9 cellular contexts compared by ENCODE assay signal in the genomic region with DNA sequence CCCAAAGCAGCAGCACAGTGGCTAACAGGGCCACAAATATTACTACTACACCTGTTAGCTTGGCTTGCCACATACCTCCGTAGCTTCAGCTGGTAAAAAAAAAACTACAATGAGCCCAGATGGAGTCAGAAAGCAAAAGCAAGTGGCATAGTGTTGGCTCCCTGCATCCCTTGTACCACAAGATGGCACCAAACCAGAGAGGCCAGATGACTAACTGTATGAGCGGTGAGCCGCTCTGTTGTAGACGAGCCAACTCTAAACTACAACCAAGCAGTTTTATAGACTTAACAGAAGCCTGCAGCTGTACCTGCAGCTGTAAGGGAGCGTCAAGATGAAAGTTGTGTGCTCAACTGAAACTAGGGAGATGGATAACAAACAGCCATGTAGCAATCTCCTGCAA.
A peak's percentile ranks its signal among the peaks of the same experiment; 100 is the strongest.
DNase-seq lines count a peak whose midpoint lies in the region; ATAC-seq and TF ChIP-seq lines count a peak whose summit lies in the region.
"Had no signal": no experiment of that assay in that cellular context is flagged by ENCODE, and none has a peak within 500 bp of the region (broad histone marks: within the 10 kb centered on the region; RNA-seq: fewer than 3 reads in every experiment).

No MANE protein-coding gene starts in this region.

- no peak overlapping the region for H3K27ac Mint-ChIP-seq in natural killer cell

- no peaks in the 10 kb centered on the region for H3K36me3 ChIP-seq in mucosa of descending colon (ENCODE audit: low read depth)

- no peaks in the 10 kb centered on the region for H3K36me3 Mint-ChIP-seq in natural killer cell

- no peaks in the 10 kb centered on the region for H3K27me3 Mint-ChIP-seq in natural killer cell (ENCODE audit: low read depth in 2 of 2)

- peaks cover 0 to 8% of the 10 kb centered on the region in 2 donors for H3K9me3 Mint-ChIP-seq in natural killer cell

- DNase-seq in ELF-1 (ENCODE audit: low read depth, low spot score), result peak; percentile 46
- DNase-seq in astrocyte of the cerebellum (ENCODE audit: low read depth), result no peak
- peak in 1 of 3 donors; percentile 4 for DNase-seq in mucosa of descending colon
- DNase-seq in natural killer cell, result no peak
- no peak for DNase-seq in NCI-H146 (lab: John Stamatoyannopoulos, UW)
- DNase-seq: stimulated activated CD8-positive, alpha-beta memory T cell treated with anti-CD3 and anti-CD28 coated beads, Interleukin-4, amount 100 ng/mL, for 48 hours had no signal

- H3K4me1 ChIP-seq in mucosa of descending colon (ENCODE audit: low read depth), result no peaks in the 10 kb centered on the region

- no peaks in the 10 kb centered on the region for H3K4me1 Mint-ChIP-seq in natural killer cell

- H3K9me3 ChIP-seq in mucosa of descending colon, result no peaks in the 10 kb centered on the region

- H3K4me3 ChIP-seq in astrocyte of the cerebellum (ENCODE audit: low read depth, low read length) (no peak overlapping the region), mucosa of descending colon (no peak overlapping the region)

- TF ChIP-seq CTCF in astrocyte of the cerebellum (IDR thresholded peaks at IDR 0.05; ENCODE audit: low read depth, low read length, missing control alignments) (peak; percentile 39), mucosa of descending colon (IDR thresholded peaks at IDR 0.05) (no peak), natural killer cell (IDR thresholded peaks at IDR 0.05) (no peak)

- peak; percentile 63 for ATAC-seq in HG02759 (IDR thresholded peaks at IDR 0.05; ENCODE audit: unreplicated experiment)
- ATAC-seq in mucosa of descending colon, result peak; percentile 54
- ATAC-seq in HG03354 (IDR thresholded peaks at IDR 0.05; ENCODE audit: poor library complexity, severe bottlenecking, unreplicated experiment), result no peak
- ATAC-seq in natural killer cell, result no peak
- no peak for ATAC-seq in HG03342 (IDR thresholded peaks at IDR 0.05; ENCODE audit: unreplicated experiment)

- in situ Hi-C loops in astrocyte of the cerebellum (cut with HindIII; ENCODE audit: low sequenced_read_pairs), result no loop called here

- intact Hi-C loops in mucosa of descending colon (cut with DNase I, micrococcal nuclease) (no loop called here), natural killer cell (cut with micrococcal nuclease) (no loop called here)

- H3K4me3 Mint-ChIP-seq in natural killer cell, result no peak overlapping the region

Comparison
In these comparisons a context has a peak if more than half of its experiments do, and no peak if none do; other contexts are left out.
1. ATAC-seq: peak in HG02759 (single experiment) and mucosa of descending colon (single experiment); none in HG03354 (single experiment), natural killer cell (0 of 3) and HG03342 (single experiment).